1 cellular context compared by ENCODE assay signal in the genomic region with DNA sequence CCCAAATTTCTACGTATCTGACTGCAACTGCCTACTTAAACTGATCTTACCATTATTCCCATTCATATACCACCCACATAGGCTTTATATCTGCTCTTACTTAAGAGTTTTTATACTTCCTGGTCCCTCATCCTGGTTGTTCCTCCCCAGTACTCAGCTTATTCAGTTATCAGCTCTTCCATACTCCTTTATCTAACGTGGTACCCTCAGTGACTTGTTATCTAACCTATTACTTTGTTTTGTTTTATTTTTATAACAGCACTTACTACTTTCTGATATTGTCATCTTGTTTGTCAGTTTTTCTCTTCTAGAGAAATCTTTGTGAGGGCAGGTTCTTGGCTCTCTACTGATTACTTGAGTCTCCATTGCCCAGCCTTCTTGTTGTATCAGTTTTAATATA.
TF ChIP-seq lines count a peak whose summit lies in the region.

No MANE protein-coding gene starts in this region.

TF ChIP-seq in K562, 482 proteins besides CTCF, POLR2A, EP300 and RAD21 (continued from another document):
- TF ChIP-seq, protein P1, sequence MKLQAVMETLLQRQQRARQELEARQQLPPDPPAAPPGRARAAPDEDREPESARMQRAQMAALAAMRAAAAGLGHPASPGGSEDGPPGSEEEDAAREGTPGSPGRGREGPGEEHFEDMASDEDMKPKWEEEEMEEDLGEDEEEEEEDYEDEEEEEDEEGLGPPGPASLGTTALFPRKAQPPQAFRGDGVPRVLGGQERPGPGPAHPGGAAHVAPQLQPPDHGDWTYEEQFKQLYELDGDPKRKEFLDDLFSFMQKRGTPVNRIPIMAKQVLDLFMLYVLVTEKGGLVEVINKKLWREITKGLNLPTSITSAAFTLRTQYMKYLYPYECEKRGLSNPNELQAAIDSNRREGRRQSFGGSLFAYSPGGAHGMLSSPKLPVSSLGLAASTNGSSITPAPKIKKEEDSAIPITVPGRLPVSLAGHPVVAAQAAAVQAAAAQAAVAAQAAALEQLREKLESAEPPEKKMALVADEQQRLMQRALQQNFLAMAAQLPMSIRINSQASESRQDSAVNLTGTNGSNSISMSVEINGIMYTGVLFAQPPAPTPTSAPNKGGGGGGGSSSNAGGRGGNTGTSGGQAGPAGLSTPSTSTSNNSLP (IDR thresholded peaks at IDR 0.05; ENCODE audit: borderline replicate concordance, low read depth, low read length): peak; percentile 85
- TF ChIP-seq ARID1B (IDR thresholded peaks at IDR 0.05) (peak; percentile 80), SMARCA4 (IDR thresholded peaks at IDR 0.05) (peak; percentile 65; the same call in 1 of the 2 replicates), PML (IDR thresholded peaks at IDR 0.05; ENCODE audit: low read length) (no peak), FOXK1 (CRISPR knock-in tag; IDR thresholded peaks at IDR 0.05; ENCODE audit: borderline replicate concordance) (no peak), TCF3 (CRISPR knock-in tag; IDR thresholded peaks at IDR 0.05) (peak; percentile 35), DPF2 (IDR thresholded peaks at IDR 0.05) (peak; percentile 65; the same call in 1 of the 2 replicates), KAT2B (IDR thresholded peaks at IDR 0.05; ENCODE audit: low read depth, low read length) (no peak)
